1 cellular context compared by ENCODE assay signal in the genomic region with DNA sequence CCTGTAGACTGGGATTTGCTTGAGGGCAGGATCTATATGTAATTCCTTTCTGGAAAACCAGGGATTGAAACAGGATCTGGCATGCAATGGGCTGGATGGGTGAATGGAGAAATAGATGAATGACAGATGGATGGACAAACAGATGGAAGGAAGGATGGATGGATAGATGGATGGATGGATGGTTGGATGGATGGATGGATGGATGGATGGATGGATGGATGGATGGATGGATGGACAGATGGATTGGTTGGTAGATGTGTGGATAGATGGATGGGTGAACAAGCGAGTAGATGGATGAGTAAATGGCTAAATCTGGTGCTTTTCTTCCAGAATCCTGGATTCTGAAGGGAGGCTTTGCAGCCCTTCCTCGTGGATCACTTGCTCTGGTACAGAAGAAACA.
TF ChIP-seq lines count a peak whose summit lies in the region.

No MANE protein-coding gene starts in this region.

TF ChIP-seq in HepG2, 621 proteins besides CTCF, POLR2A, EP300 and RAD21:
- TF ChIP-seq KDM2A (CRISPR knock-in tag; IDR thresholded peaks at IDR 0.05; ENCODE audit: borderline replicate concordance, low read depth) (no peak), DNMT1 (CRISPR knock-in tag; IDR thresholded peaks at IDR 0.05) (no peak), ZNF598 (CRISPR knock-in tag; IDR thresholded peaks at IDR 0.05; ENCODE audit: borderline replicate concordance) (no peak), ZNF564 (CRISPR knock-in tag; IDR thresholded peaks at IDR 0.05) (no peak), ZNF672 (CRISPR knock-in tag; IDR thresholded peaks at IDR 0.05) (no peak), NBN (conservative IDR thresholded peaks at IDR 0.05) (no peak), ZFP90 (CRISPR knock-in tag; IDR thresholded peaks at IDR 0.05; ENCODE audit: borderline replicate concordance) (no peak), RFX3 (CRISPR knock-in tag; IDR thresholded peaks at IDR 0.05) (no peak)
- TF ChIP-seq, protein P1, sequence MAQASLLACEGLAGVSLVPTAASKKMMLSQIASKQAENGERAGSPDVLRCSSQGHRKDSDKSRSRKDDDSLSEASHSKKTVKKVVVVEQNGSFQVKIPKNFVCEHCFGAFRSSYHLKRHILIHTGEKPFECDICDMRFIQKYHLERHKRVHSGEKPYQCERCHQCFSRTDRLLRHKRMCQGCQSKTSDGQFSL (CRISPR knock-in tag; IDR thresholded peaks at IDR 0.05): no peak
- TF ChIP-seq, protein P2, sequence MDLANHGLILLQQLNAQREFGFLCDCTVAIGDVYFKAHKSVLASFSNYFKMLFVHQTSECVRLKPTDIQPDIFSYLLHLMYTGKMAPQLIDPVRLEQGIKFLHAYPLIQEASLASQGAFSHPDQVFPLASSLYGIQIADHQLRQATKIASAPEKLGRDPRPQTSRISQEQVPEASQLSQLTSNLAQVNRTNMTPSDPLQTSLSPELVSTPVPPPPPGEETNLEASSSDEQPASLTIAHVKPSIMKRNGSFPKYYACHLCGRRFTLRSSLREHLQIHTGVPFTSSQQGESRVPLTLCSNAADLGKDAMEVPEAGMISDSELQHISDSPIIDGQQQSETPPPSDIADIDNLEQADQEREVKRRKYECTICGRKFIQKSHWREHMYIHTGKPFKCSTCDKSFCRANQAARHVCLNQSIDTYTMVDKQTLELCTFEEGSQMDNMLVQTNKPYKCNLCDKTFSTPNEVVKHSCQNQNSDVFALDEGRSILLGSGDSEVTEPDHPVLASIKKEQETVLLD (CRISPR knock-in tag; IDR thresholded peaks at IDR 0.05; ENCODE audit: low read depth): no peak
